Comparison of ENCODE assay signal across 8 cellular contexts in the genomic region with DNA sequence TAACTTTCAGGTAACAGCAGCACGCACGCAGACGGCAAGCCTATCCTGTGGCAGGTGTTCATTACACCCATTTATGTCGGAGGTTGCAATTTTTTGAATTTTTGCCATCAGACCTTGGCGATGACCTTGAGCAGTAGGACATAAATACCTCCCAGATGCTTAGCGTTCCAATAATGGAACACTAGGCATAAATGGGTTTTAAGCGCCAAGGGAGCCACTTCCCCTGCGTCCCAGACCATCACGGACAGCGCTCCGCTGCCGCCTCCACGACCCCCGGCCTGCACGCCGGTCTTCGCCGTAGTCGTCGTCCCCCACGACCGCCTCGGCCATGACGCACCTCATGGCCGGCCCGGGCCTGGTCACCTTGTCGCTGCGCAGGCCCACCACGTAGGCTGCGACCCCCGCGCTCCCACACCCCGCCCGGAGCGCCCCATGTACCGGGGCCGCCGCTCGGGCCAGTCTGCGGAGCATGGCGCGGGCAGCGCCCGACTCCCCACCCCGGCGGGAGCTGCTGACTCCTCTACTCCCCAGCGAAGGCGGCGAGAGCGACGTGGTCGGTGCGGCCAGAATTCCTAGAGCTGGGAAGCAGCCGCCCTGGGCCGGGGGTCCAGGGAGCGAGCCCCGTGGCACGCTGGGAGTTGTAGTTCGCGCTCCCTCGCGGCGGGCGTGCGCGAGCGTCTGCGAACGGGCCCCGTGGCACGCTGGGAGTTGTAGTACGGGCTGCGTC. TPM values are rescaled to one million over a fixed set of nuclear protein-coding genes. Genes with fewer than 3 reads are reported as not detected.
DNase-seq lines count a peak whose midpoint lies in the region; ATAC-seq and TF ChIP-seq lines count a peak whose summit lies in the region.

No MANE protein-coding gene starts in this region.

- peak overlapping the region; percentile 74 for H3K4me3 Mint-ChIP-seq in WTC11

- POLR2A ChIA-PET in WTC11 (lab: Charles Lee): interaction anchor here (0.6 to 1.5 kb wide), 10 partner anchors 9 to 296 kb away, joined by 3 to 5 read pairs (median 3); a partner anchor contains a TSS

- peak; percentile 64 for ATAC-seq in HG02759 (IDR thresholded peaks at IDR 0.05; ENCODE audit: unreplicated experiment)
- ATAC-seq in WTC11: peak; percentile 69
- no peak for ATAC-seq in GM19395 (IDR thresholded peaks at IDR 0.05; ENCODE audit: unreplicated experiment)

- H3K27me3 Mint-ChIP-seq in WTC11 (ENCODE audit: low read depth): no peaks in the 10 kb centered on the region

- CTCF ChIA-PET in WTC11 (lab: Charles Lee): interaction anchor here (0.6 to 4.1 kb wide), 11 partner anchors 12 to 168 kb away, joined by 3 to 17 read pairs (median 3); a partner anchor contains a TSS

- peak overlapping the region; percentile 88; the same call in 1 of the 2 replicates for H3K27ac Mint-ChIP-seq in WTC11

- peak overlapping the region; percentile 79 to 97 (median 92) for H3K27ac ChIP-seq in skin epidermis

- peak overlapping the region; percentile 64 to 86 for H3K4me3 ChIP-seq in cardiac fibroblast (replicated peaks in 1 of 2; ENCODE audit: low read depth in 2 of 2, low read length in 2 of 2)
- peak overlapping the region; percentile 56 to 93 (median 78) for H3K4me3 ChIP-seq in skin epidermis

- no peaks in the 10 kb centered on the region for H3K36me3 Mint-ChIP-seq in WTC11

- peak; percentile 51 for DNase-seq in DMS79 (lab: John Stamatoyannopoulos, UW)
- peak; percentile 88 for DNase-seq in NCI-H2196 treated with DMSO at 0.1 percent for 48 hours (lab: John Stamatoyannopoulos, UW; ENCODE audit: unreplicated experiment)
- DNase-seq in WTC11 (ENCODE audit: low spot score): peak; percentile 96
- peak; percentile 77 to 88 for DNase-seq in cardiac fibroblast (ENCODE audit: low read depth in 2 of 2)
- peak; percentile 92 for DNase-seq in iPS-NIHi7 (ENCODE audit: extremely low spot score)

- H3K4me1 Mint-ChIP-seq in WTC11: peaks cover 31% of the 10 kb centered on the region

- TF ChIP-seq CTCF in WTC11 (IDR thresholded peaks at IDR 0.05) (no peak), cardiac fibroblast (IDR thresholded peaks at IDR 0.05; ENCODE audit: low read depth, low read length) (no peak)

- no peaks in the 10 kb centered on the region for H3K9me3 Mint-ChIP-seq in WTC11

TF ChIP-seq in WTC11, 78 proteins besides CTCF, POLR2A, EP300 and RAD21 (continues in another document):
- TF ChIP-seq SP1 (CRISPR knock-in tag; conservative IDR thresholded peaks at IDR 0.05) (peak; percentile 57), ETV6 (CRISPR knock-in tag; IDR thresholded peaks at IDR 0.05) (no peak; the same call in none of the 2 replicates), NR2C2 (CRISPR knock-in tag; IDR thresholded peaks at IDR 0.05) (peak; percentile 69), ZNF416 (CRISPR knock-in tag; IDR thresholded peaks at IDR 0.05) (no peak), ZNF121 (CRISPR knock-in tag; IDR thresholded peaks at IDR 0.05) (0 out of 2 replicates have a peak, but pooled peaks have one; percentile 25), SMAD4 (CRISPR knock-in tag; IDR thresholded peaks at IDR 0.05) (peak; percentile 43; the same call in 1 of the 2 replicates)
- TF ChIP-seq, protein P1, sequence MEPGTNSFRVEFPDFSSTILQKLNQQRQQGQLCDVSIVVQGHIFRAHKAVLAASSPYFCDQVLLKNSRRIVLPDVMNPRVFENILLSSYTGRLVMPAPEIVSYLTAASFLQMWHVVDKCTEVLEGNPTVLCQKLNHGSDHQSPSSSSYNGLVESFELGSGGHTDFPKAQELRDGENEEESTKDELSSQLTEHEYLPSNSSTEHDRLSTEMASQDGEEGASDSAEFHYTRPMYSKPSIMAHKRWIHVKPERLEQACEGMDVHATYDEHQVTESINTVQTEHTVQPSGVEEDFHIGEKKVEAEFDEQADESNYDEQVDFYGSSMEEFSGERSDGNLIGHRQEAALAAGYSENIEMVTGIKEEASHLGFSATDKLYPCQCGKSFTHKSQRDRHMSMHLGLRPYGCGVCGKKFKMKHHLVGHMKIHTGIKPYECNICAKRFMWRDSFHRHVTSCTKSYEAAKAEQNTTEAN (CRISPR knock-in tag; IDR thresholded peaks at IDR 0.05): peak; percentile 75; the same call in 1 of the 2 replicates
- TF ChIP-seq, protein P2, sequence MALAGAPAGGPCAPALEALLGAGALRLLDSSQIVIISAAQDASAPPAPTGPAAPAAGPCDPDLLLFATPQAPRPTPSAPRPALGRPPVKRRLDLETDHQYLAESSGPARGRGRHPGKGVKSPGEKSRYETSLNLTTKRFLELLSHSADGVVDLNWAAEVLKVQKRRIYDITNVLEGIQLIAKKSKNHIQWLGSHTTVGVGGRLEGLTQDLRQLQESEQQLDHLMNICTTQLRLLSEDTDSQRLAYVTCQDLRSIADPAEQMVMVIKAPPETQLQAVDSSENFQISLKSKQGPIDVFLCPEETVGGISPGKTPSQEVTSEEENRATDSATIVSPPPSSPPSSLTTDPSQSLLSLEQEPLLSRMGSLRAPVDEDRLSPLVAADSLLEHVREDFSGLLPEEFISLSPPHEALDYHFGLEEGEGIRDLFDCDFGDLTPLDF (CRISPR knock-in tag; IDR thresholded peaks at IDR 0.05): peak; percentile 67; the same call in 1 of the 2 replicates
- TF ChIP-seq, protein P3, sequence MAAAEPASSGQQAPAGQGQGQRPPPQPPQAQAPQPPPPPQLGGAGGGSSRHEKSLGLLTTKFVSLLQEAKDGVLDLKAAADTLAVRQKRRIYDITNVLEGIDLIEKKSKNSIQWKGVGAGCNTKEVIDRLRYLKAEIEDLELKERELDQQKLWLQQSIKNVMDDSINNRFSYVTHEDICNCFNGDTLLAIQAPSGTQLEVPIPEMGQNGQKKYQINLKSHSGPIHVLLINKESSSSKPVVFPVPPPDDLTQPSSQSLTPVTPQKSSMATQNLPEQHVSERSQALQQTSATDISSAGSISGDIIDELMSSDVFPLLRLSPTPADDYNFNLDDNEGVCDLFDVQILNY (CRISPR knock-in tag; IDR thresholded peaks at IDR 0.05): peak; percentile 67
- TF ChIP-seq, protein P4, sequence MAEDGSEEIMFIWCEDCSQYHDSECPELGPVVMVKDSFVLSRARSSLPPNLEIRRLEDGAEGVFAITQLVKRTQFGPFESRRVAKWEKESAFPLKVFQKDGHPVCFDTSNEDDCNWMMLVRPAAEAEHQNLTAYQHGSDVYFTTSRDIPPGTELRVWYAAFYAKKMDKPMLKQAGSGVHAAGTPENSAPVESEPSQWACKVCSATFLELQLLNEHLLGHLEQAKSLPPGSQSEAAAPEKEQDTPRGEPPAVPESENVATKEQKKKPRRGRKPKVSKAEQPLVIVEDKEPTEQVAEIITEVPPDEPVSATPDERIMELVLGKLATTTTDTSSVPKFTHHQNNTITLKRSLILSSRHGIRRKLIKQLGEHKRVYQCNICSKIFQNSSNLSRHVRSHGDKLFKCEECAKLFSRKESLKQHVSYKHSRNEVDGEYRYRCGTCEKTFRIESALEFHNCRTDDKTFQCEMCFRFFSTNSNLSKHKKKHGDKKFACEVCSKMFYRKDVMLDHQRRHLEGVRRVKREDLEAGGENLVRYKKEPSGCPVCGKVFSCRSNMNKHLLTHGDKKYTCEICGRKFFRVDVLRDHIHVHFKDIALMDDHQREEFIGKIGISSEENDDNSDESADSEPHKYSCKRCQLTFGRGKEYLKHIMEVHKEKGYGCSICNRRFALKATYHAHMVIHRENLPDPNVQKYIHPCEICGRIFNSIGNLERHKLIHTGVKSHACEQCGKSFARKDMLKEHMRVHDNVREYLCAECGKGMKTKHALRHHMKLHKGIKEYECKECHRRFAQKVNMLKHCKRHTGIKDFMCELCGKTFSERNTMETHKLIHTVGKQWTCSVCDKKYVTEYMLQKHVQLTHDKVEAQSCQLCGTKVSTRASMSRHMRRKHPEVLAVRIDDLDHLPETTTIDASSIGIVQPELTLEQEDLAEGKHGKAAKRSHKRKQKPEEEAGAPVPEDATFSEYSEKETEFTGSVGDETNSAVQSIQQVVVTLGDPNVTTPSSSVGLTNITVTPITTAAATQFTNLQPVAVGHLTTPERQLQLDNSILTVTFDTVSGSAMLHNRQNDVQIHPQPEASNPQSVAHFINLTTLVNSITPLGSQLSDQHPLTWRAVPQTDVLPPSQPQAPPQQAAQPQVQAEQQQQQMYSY (CRISPR knock-in tag; IDR thresholded peaks at IDR 0.05): peak; percentile 21; the same call in 1 of the 2 replicates
- TF ChIP-seq, protein P5, sequence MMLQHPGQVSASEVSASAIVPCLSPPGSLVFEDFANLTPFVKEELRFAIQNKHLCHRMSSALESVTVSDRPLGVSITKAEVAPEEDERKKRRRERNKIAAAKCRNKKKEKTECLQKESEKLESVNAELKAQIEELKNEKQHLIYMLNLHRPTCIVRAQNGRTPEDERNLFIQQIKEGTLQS (CRISPR knock-in tag; conservative IDR thresholded peaks at IDR 0.05): no peak
- TF ChIP-seq, protein P6, sequence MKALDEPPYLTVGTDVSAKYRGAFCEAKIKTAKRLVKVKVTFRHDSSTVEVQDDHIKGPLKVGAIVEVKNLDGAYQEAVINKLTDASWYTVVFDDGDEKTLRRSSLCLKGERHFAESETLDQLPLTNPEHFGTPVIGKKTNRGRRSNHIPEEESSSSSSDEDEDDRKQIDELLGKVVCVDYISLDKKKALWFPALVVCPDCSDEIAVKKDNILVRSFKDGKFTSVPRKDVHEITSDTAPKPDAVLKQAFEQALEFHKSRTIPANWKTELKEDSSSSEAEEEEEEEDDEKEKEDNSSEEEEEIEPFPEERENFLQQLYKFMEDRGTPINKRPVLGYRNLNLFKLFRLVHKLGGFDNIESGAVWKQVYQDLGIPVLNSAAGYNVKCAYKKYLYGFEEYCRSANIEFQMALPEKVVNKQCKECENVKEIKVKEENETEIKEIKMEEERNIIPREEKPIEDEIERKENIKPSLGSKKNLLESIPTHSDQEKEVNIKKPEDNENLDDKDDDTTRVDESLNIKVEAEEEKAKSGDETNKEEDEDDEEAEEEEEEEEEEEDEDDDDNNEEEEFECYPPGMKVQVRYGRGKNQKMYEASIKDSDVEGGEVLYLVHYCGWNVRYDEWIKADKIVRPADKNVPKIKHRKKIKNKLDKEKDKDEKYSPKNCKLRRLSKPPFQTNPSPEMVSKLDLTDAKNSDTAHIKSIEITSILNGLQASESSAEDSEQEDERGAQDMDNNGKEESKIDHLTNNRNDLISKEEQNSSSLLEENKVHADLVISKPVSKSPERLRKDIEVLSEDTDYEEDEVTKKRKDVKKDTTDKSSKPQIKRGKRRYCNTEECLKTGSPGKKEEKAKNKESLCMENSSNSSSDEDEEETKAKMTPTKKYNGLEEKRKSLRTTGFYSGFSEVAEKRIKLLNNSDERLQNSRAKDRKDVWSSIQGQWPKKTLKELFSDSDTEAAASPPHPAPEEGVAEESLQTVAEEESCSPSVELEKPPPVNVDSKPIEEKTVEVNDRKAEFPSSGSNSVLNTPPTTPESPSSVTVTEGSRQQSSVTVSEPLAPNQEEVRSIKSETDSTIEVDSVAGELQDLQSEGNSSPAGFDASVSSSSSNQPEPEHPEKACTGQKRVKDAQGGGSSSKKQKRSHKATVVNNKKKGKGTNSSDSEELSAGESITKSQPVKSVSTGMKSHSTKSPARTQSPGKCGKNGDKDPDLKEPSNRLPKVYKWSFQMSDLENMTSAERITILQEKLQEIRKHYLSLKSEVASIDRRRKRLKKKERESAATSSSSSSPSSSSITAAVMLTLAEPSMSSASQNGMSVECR (CRISPR knock-in tag; IDR thresholded peaks at IDR 0.05; ENCODE audit: borderline replicate concordance): peak; percentile 94

RNA-seq across cellular contexts. Expression of a gene that starts 22.7 kb away (rescaled TPM):
- total RNA-seq in WTC11 (2021): 0.24 to 0.41 TPM (median 0.27 TPM) in 3 replicates

RNA-seq across cellular contexts. Expression of a gene that starts 40.1 kb away (rescaled TPM):
- 115 to 117 TPM (median 117 TPM) in 3 replicates for total RNA-seq in WTC11 (2021)
